Comparison of ENCODE assay signal across 8 cellular contexts in genomic region chr5:126778675-126779403, GRCh38. TPM values are rescaled to one million over a fixed set of nuclear protein-coding genes. Genes with fewer than 3 reads are reported as not detected.
DNase-seq lines count a peak whose midpoint lies in the region; ATAC-seq and TF ChIP-seq lines count a peak whose summit lies in the region.

No MANE protein-coding gene starts in this region.

- TF ChIP-seq CTCF in kidney epithelial cell (IDR thresholded peaks at IDR 0.05; ENCODE audit: insufficient read depth, low read length, poor library complexity, severe bottlenecking), result no peak

- DNase-seq in kidney epithelial cell (ENCODE audit: low read depth) (no peak), NCI-H1417 (lab: John Stamatoyannopoulos, UW) (no peak)
- DNase-seq in activated CD4-positive, alpha-beta T cell treated with anti-CD3 and anti-CD28 coated beads, Interleukin-2, amount 50 U/mL, for 48 hours, result no peak

- peak overlapping the region; percentile 93 for H3K4me3 Mint-ChIP-seq in activated T-helper 17 cell treated with anti-CD3 and anti-CD28 coated beads, Interleukin-2, amount 50 U/mL, for 72 hours

- peak overlapping the region; percentile 96 for H3K27ac Mint-ChIP-seq in activated T-helper 17 cell treated with anti-CD3 and anti-CD28 coated beads, Interleukin-2, amount 50 U/mL, for 72 hours

- peak overlapping the region; percentile 43 for H3K27ac ChIP-seq in thymus (ENCODE audit: low read depth)

- peaks cover 43% of the 10 kb centered on the region for H3K36me3 Mint-ChIP-seq in activated T-helper 17 cell treated with anti-CD3 and anti-CD28 coated beads, Interleukin-2, amount 50 U/mL, for 72 hours (ENCODE audit: low read depth)

- no peaks in the 10 kb centered on the region for H3K27me3 Mint-ChIP-seq in activated T-helper 17 cell treated with anti-CD3 and anti-CD28 coated beads, Interleukin-2, amount 50 U/mL, for 72 hours

- H3K9me3 Mint-ChIP-seq in activated T-helper 17 cell treated with anti-CD3 and anti-CD28 coated beads, Interleukin-2, amount 50 U/mL, for 72 hours, result no peaks in the 10 kb centered on the region

- H3K36me3 ChIP-seq in kidney epithelial cell (ENCODE audit: control insufficient read depth, insufficient read depth, low read length), result no peaks in the 10 kb centered on the region
- H3K36me3 ChIP-seq in thymus (ENCODE audit: control insufficient read depth, insufficient read depth), result peaks cover 3% of the 10 kb centered on the region

- peaks cover 5% of the 10 kb centered on the region for H3K4me1 Mint-ChIP-seq in activated T-helper 17 cell treated with anti-CD3 and anti-CD28 coated beads, Interleukin-2, amount 50 U/mL, for 72 hours

- no peaks in the 10 kb centered on the region for H3K9me3 ChIP-seq in thymus (ENCODE audit: control insufficient read depth)

- H3K4me1 ChIP-seq in thymus (ENCODE audit: control insufficient read depth, insufficient read depth, low read length), result no peaks in the 10 kb centered on the region

- whole genome bisulfite sequencing in thymus, result 9% methylated on average over 17 of the region's 17 CpGs

- peak overlapping the region; percentile 78 for H3K4me3 ChIP-seq in GM08714 (ENCODE audit: low read length)
- H3K4me3 ChIP-seq in kidney epithelial cell (ENCODE audit: low read depth, low read length), result peak overlapping the region; percentile 96
- peak overlapping the region; percentile 64 for H3K4me3 ChIP-seq in thymus (ENCODE audit: low read length)

- ATAC-seq in HG02885 (IDR thresholded peaks at IDR 0.05; ENCODE audit: poor library complexity, unreplicated experiment) (peak; percentile 4), GM21737 (IDR thresholded peaks at IDR 0.05; ENCODE audit: unreplicated experiment) (no peak)
- peak; percentile 9 for ATAC-seq in activated T-helper 17 cell treated with anti-CD3 and anti-CD28 coated beads, Interleukin-2, amount 50 U/mL, for 72 hours (replicated peaks)

- H3K27me3 ChIP-seq in kidney epithelial cell (ENCODE audit: control insufficient read depth, insufficient read depth, low read length), result no peaks in the 10 kb centered on the region
- H3K27me3 ChIP-seq in thymus (ENCODE audit: control insufficient read depth, insufficient read depth), result no peaks in the 10 kb centered on the region

RNA-seq across cellular contexts. Expression of gene LMNB1, which starts 1.9 kb away (rescaled TPM):
- 100 to 1,000 TPM; 105 to 208 TPM for total RNA-seq in activated T-helper 17 cell treated with anti-CD3 and anti-CD28 coated beads, Interleukin-2, amount 50 U/mL, for 72 hours
- 26.5 and 39.1 TPM in 2 replicates for total RNA-seq in kidney epithelial cell
- 27.2 TPM for polyA plus RNA-seq in thymus
